1 cellular context compared by ENCODE assay signal in genomic region chr11:66591175-66591574, GRCh38.
TF ChIP-seq lines count a peak whose summit lies in the region.

No MANE protein-coding gene starts in this region.

TF ChIP-seq in HepG2, 621 proteins besides CTCF, POLR2A, EP300 and RAD21:
- no peak for TF ChIP-seq GZF1 (CRISPR knock-in tag; IDR thresholded peaks at IDR 0.05)
- TF ChIP-seq AGO1 (IDR thresholded peaks at IDR 0.05; ENCODE audit: low read depth, low read length, poor library complexity, severe bottlenecking): no peak
- no peak for TF ChIP-seq ZNF225 (CRISPR knock-in tag; IDR thresholded peaks at IDR 0.05)
- TF ChIP-seq ZNF674 (CRISPR knock-in tag; IDR thresholded peaks at IDR 0.05; ENCODE audit: low read depth): no peak
- TF ChIP-seq ZNF644 (CRISPR knock-in tag; IDR thresholded peaks at IDR 0.05; ENCODE audit: low read depth): peak; percentile 36; the same call in 1 of the 2 replicates
- TF ChIP-seq ZBTB21 (CRISPR knock-in tag; IDR thresholded peaks at IDR 0.05): 0 out of 2 replicates have a peak, but pooled peaks have one; percentile 54
- TF ChIP-seq ZNF484 (CRISPR knock-in tag; IDR thresholded peaks at IDR 0.05; ENCODE audit: borderline replicate concordance, low read depth): no peak
- no peak for TF ChIP-seq TARDBP (CRISPR knock-in tag; IDR thresholded peaks at IDR 0.05)
- TF ChIP-seq NKX3-1 (CRISPR knock-in tag; IDR thresholded peaks at IDR 0.05): no peak
- TF ChIP-seq GATAD2A (CRISPR knock-in tag; IDR thresholded peaks at IDR 0.05): peak; percentile 57; the same call in 1 of the 2 replicates
- TF ChIP-seq, protein P1, sequence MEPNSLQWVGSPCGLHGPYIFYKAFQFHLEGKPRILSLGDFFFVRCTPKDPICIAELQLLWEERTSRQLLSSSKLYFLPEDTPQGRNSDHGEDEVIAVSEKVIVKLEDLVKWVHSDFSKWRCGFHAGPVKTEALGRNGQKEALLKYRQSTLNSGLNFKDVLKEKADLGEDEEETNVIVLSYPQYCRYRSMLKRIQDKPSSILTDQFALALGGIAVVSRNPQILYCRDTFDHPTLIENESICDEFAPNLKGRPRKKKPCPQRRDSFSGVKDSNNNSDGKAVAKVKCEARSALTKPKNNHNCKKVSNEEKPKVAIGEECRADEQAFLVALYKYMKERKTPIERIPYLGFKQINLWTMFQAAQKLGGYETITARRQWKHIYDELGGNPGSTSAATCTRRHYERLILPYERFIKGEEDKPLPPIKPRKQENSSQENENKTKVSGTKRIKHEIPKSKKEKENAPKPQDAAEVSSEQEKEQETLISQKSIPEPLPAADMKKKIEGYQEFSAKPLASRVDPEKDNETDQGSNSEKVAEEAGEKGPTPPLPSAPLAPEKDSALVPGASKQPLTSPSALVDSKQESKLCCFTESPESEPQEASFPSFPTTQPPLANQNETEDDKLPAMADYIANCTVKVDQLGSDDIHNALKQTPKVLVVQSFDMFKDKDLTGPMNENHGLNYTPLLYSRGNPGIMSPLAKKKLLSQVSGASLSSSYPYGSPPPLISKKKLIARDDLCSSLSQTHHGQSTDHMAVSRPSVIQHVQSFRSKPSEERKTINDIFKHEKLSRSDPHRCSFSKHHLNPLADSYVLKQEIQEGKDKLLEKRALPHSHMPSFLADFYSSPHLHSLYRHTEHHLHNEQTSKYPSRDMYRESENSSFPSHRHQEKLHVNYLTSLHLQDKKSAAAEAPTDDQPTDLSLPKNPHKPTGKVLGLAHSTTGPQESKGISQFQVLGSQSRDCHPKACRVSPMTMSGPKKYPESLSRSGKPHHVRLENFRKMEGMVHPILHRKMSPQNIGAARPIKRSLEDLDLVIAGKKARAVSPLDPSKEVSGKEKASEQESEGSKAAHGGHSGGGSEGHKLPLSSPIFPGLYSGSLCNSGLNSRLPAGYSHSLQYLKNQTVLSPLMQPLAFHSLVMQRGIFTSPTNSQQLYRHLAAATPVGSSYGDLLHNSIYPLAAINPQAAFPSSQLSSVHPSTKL (CRISPR knock-in tag; IDR thresholded peaks at IDR 0.05): peak; percentile 59
- no peak for TF ChIP-seq FOXK2 (IDR thresholded peaks at IDR 0.05)
- TF ChIP-seq, protein P2, sequence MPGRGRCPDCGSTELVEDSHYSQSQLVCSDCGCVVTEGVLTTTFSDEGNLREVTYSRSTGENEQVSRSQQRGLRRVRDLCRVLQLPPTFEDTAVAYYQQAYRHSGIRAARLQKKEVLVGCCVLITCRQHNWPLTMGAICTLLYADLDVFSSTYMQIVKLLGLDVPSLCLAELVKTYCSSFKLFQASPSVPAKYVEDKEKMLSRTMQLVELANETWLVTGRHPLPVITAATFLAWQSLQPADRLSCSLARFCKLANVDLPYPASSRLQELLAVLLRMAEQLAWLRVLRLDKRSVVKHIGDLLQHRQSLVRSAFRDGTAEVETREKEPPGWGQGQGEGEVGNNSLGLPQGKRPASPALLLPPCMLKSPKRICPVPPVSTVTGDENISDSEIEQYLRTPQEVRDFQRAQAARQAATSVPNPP (CRISPR knock-in tag; IDR thresholded peaks at IDR 0.05): no peak
- TF ChIP-seq SAP130 (CRISPR knock-in tag; IDR thresholded peaks at IDR 0.05; ENCODE audit: low read depth): peak; percentile 28; the same call in 1 of the 2 replicates
- 0 out of 2 replicates have a peak, but pooled peaks have one; percentile 30 for TF ChIP-seq MED1 (CRISPR knock-in tag; IDR thresholded peaks at IDR 0.05)
- peak; percentile 38 for TF ChIP-seq ASH2L (IDR thresholded peaks at IDR 0.05; ENCODE audit: insufficient read length, low read depth, low read length)
- TF ChIP-seq ZNF101 (CRISPR knock-in tag; IDR thresholded peaks at IDR 0.05; ENCODE audit: borderline replicate concordance, low read depth): no peak
- TF ChIP-seq SOX5 (CRISPR knock-in tag; IDR thresholded peaks at IDR 0.05; ENCODE audit: borderline replicate concordance): no peak
- 0 out of 2 replicates have a peak, but pooled peaks have one; percentile 11 for TF ChIP-seq NCOA2 (CRISPR knock-in tag; IDR thresholded peaks at IDR 0.05)
- TF ChIP-seq ATF3 (CRISPR knock-in tag; IDR thresholded peaks at IDR 0.05): no peak
- no peak for TF ChIP-seq TAF15 (IDR thresholded peaks at IDR 0.05; ENCODE audit: low read depth, low read length, poor library complexity, severe bottlenecking)
- 0 out of 2 replicates have a peak, but pooled peaks have one; percentile 27 for TF ChIP-seq TOPORS (CRISPR knock-in tag; IDR thresholded peaks at IDR 0.05)
- no peak for TF ChIP-seq SOX13 (IDR thresholded peaks at IDR 0.05)
- peak in 1 of 2 experiments; percentile 34; a peak in 1 of 4 replicates for TF ChIP-seq SOX13 (CRISPR knock-in tag; conservative IDR thresholded peaks at IDR 0.05 in 1 of 2, IDR thresholded peaks at IDR 0.05 in 1 of 2)
- no peak for TF ChIP-seq PPARG (CRISPR knock-in tag; conservative IDR thresholded peaks at IDR 0.05)
- no peak for TF ChIP-seq PCBP1 (IDR thresholded peaks at IDR 0.05; ENCODE audit: borderline replicate concordance, low read depth, low read length)
- no peak for TF ChIP-seq RNF219 (CRISPR knock-in tag; IDR thresholded peaks at IDR 0.05)
- TF ChIP-seq PAXIP1 (CRISPR knock-in tag; conservative IDR thresholded peaks at IDR 0.05): 0 out of 2 replicates have a peak, but pooled peaks have one; percentile 43
- TF ChIP-seq TEAD3 (CRISPR knock-in tag; optimal IDR thresholded peaks at IDR 0.05; ENCODE audit: borderline replicate concordance): peak; percentile 24
- TF ChIP-seq HNF4G (IDR thresholded peaks at IDR 0.05; ENCODE audit: borderline replicate concordance, low read depth, low read length): peak; percentile 45; the same call in 1 of the 2 replicates
- TF ChIP-seq HNF4G (CRISPR knock-in tag; IDR thresholded peaks at IDR 0.05; ENCODE audit: borderline replicate concordance, low read depth): no peak
- TF ChIP-seq RXRB (CRISPR knock-in tag; IDR thresholded peaks at IDR 0.05; ENCODE audit: borderline replicate concordance): peak; percentile 32; the same call in 1 of the 2 replicates
- no peak for TF ChIP-seq ZNF766 (CRISPR knock-in tag; IDR thresholded peaks at IDR 0.05; ENCODE audit: borderline replicate concordance)
- TF ChIP-seq ZNF547 (CRISPR knock-in tag; IDR thresholded peaks at IDR 0.05): 0 out of 2 replicates have a peak, but pooled peaks have one; percentile 45
- no peak for TF ChIP-seq CREB1 (IDR thresholded peaks at IDR 0.05)
- peak; percentile 41; the same call in 1 of the 2 replicates for TF ChIP-seq CREB1 (CRISPR knock-in tag; IDR thresholded peaks at IDR 0.05)
- TF ChIP-seq HNF4A (CRISPR knock-in tag; IDR thresholded peaks at IDR 0.05): peak; percentile 81
